Comparison of ENCODE assay signal across 9 cellular contexts in the genomic region with DNA sequence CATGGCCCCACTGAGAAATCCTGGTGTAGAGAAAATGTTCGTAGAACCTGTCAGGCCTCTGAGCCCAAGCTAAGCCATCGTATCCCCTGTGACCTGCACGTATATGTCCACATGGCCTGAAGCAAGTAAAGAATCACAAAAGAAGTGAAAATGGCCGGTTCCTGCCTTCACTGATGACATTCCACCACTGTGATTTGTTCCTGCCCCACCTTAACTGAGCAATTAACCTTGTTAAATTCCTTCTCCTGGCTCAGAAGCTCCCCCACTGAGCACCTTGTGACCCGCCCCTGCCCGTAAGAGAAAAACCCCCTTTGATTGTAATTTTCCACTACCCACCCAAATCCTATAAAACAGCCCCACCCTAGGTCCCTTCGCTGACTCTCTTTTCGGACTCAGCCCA. TPM values are rescaled to one million over a fixed set of nuclear protein-coding genes. Genes with fewer than 3 reads are reported as not detected.
DNase-seq lines count a peak whose midpoint lies in the region; ATAC-seq, FAIRE-seq and TF ChIP-seq lines count a peak whose summit lies in the region.
"Not testable (repeated sequence)": the region's sequence is repeated elsewhere in the genome, so short reads cannot be mapped to it uniquely, and the experiment has no call there.
"Had no signal": no experiment of that assay in that cellular context is flagged by ENCODE, and none has a peak within 500 bp of the region (broad histone marks: within the 10 kb centered on the region; RNA-seq: fewer than 3 reads in every experiment).

No MANE protein-coding gene starts in this region.

- H3K9me3 Mint-ChIP-seq in neural crest cell, type B pancreatic cell: not testable (repeated sequence)

- 31% methylated on average over 8 of the region's 8 CpGs for WGBS in hepatocyte (ENCODE audit: low lambda C conversion rate, missing lambda C conversion rate)

- ATAC-seq in RWPE2 (ENCODE audit: low read depth): not testable (repeated sequence)

- peak overlapping the region; percentile 48 for H3K27ac Mint-ChIP-seq in neural crest cell (ENCODE audit: unreplicated experiment)
- H3K27ac Mint-ChIP-seq in type B pancreatic cell: peak overlapping the region; percentile 98

- intact Hi-C loops in colonic mucosa (cut with DNase I): not testable (repeated sequence)

- not testable (repeated sequence) for H3K36me3 Mint-ChIP-seq in neural crest cell (ENCODE audit: low read depth); type B pancreatic cell

- H3K36me3 ChIP-seq in ES-I3 (ENCODE audit: insufficient read depth, low read length); HUES48 (ENCODE audit: control insufficient read depth, insufficient read depth, low read length); colonic mucosa; hepatocyte (replicated peaks; ENCODE audit: insufficient read depth, low read depth): not testable (repeated sequence)
- peaks cover 14% of the 10 kb centered on the region for H3K36me3 ChIP-seq in RWPE2 (ENCODE audit: low read depth)
- H3K36me3 ChIP-seq in keratinocyte (ENCODE audit: control insufficient read depth in 2 of 2, extremely low read depth in 1 of 2, insufficient read depth in 2 of 2, low read length in 2 of 2): peaks cover 7 to 11% of the 10 kb centered on the region in 2 experiments

- peaks cover 49% of the 10 kb centered on the region for H3K4me1 Mint-ChIP-seq in neural crest cell
- H3K4me1 Mint-ChIP-seq in type B pancreatic cell (ENCODE audit: unreplicated experiment): peaks cover 39% of the 10 kb centered on the region

- not testable (repeated sequence) for H3K27me3 ChIP-seq in HUES48 (ENCODE audit: control insufficient read depth, insufficient read depth, low read length); RWPE2 (ENCODE audit: insufficient read depth, poor library complexity, severe bottlenecking); colonic mucosa; hepatocyte; keratinocyte (ENCODE audit: control insufficient read depth, extremely low read depth, insufficient read depth, low read length)

- H3K4me3 Mint-ChIP-seq in neural crest cell: not testable (repeated sequence)
- peak overlapping the region; percentile 74 for H3K4me3 Mint-ChIP-seq in type B pancreatic cell

- not testable (repeated sequence) for DNase-seq in RWPE2 (ENCODE audit: low spot score); hepatocyte (ENCODE audit: low spot score); keratinocyte (ENCODE audit: low read depth, low spot score); neural crest cell (ENCODE audit: low read depth, low spot score); type B pancreatic cell (ENCODE audit: extremely low spot score, unreplicated experiment)
- DNase-seq in colonic mucosa: peak; percentile 40

- H2AFZ ChIP-seq in hepatocyte; keratinocyte (ENCODE audit: control insufficient read depth, low read length): not testable (repeated sequence)

- H3K79me2 ChIP-seq in hepatocyte (peaks cover 100% of the 10 kb centered on the region), keratinocyte (ENCODE audit: control insufficient read depth, insufficient read depth, low read length) (peaks cover 97% of the 10 kb centered on the region)

- H3K9me2 ChIP-seq in hepatocyte (replicated peaks; ENCODE audit: insufficient read depth): not testable (repeated sequence)

- peak overlapping the region; percentile 40 for H3K9ac ChIP-seq in ES-I3 (ENCODE audit: low read depth, low read length)
- H3K9ac ChIP-seq in HUES48 (ENCODE audit: low read depth, low read length): peak overlapping the region; percentile 78
- not testable (repeated sequence) for H3K9ac ChIP-seq in colonic mucosa (ENCODE audit: low read depth in 2 of 2, low read length in 2 of 2); keratinocyte (ENCODE audit: control insufficient read depth, extremely low read depth, insufficient read depth, low read length)

- not testable (repeated sequence) for H3K9me1 ChIP-seq in keratinocyte (ENCODE audit: control insufficient read depth, extremely low read depth, insufficient read depth, low read length)

- H3K4me3 ChIP-seq in HUES48 (ENCODE audit: low read depth, low read length): peak overlapping the region; percentile 41
- not testable (repeated sequence) for H3K4me3 ChIP-seq in RWPE2 (ENCODE audit: severe bottlenecking); colonic mucosa; hepatocyte; keratinocyte (ENCODE audit: control insufficient read depth in 2 of 3, extremely low read depth in 1 of 3, insufficient read depth in 2 of 3, low read depth in 1 of 3, low read length in 3 of 3)

- not testable (repeated sequence) for TF ChIP-seq CTCF in RWPE2 (IDR thresholded peaks at IDR 0.05; ENCODE audit: poor library complexity, severe bottlenecking); colonic mucosa (IDR thresholded peaks at IDR 0.05); hepatocyte (IDR thresholded peaks at IDR 0.05; ENCODE audit: poor library complexity); keratinocyte (optimal IDR thresholded peaks at IDR 0.05 in 1 of 3, IDR thresholded peaks at IDR 0.05 in 1 of 3, conservative IDR thresholded peaks at IDR 0.05 in 1 of 3; ENCODE audit: extremely low read depth in 1 of 3, insufficient read depth in 2 of 3, low read length in 3 of 3); neural crest cell (conservative IDR thresholded peaks at IDR 0.05); type B pancreatic cell (conservative IDR thresholded peaks at IDR 0.05)

- peaks cover 78% of the 10 kb centered on the region for H3K4me1 ChIP-seq in ES-I3 (ENCODE audit: insufficient read depth, low read length)
- peaks cover 73% of the 10 kb centered on the region for H3K4me1 ChIP-seq in HUES48 (ENCODE audit: control insufficient read depth, insufficient read depth, low read length)
- H3K4me1 ChIP-seq in RWPE2 (ENCODE audit: insufficient read depth, poor library complexity, severe bottlenecking): peaks cover 54% of the 10 kb centered on the region
- H3K4me1 ChIP-seq in colonic mucosa: not testable (repeated sequence)
- H3K4me1 ChIP-seq in hepatocyte (ENCODE audit: insufficient read depth): peaks cover 31% of the 10 kb centered on the region
- H3K4me1 ChIP-seq in keratinocyte (ENCODE audit: control insufficient read depth, extremely low read depth, insufficient read depth, low read length): peaks cover 29% of the 10 kb centered on the region

- H3K9me3 ChIP-seq in ES-I3 (ENCODE audit: control insufficient read depth, insufficient read depth, low read length); HUES48 (ENCODE audit: control insufficient read depth, insufficient read depth, low read length); RWPE2 (ENCODE audit: severe bottlenecking); colonic mucosa; hepatocyte (ENCODE audit: low read depth); keratinocyte (ENCODE audit: control insufficient read depth, low read depth, low read length): not testable (repeated sequence)

- not testable (repeated sequence) for H3K27me3 Mint-ChIP-seq in neural crest cell (ENCODE audit: low read depth); type B pancreatic cell

- H3K27ac ChIP-seq in HUES48 (ENCODE audit: low read depth, low read length) (peak overlapping the region; percentile 96), RWPE2 (ENCODE audit: poor library complexity, severe bottlenecking) (peak overlapping the region; percentile 55), colonic mucosa (peak overlapping the region; percentile 1), hepatocyte (peak overlapping the region; percentile 88), keratinocyte (ENCODE audit: control insufficient read depth, insufficient read depth, low read length) (peak overlapping the region; percentile 7)

- peak overlapping the region; percentile 60 for H3K4me2 ChIP-seq in hepatocyte
- H3K4me2 ChIP-seq in keratinocyte (ENCODE audit: control insufficient read depth, extremely low read depth, insufficient read depth, low read depth, low read length): not testable (repeated sequence)

- dilution Hi-C loops in keratinocyte (cut with MboI; ENCODE audit: extremely low pct_ligation_motif_present, low sequenced_read_pairs): not testable (repeated sequence)

- FAIRE-seq in keratinocyte (lab: Jason Lieb, UNC): not testable (repeated sequence)

- peaks cover 99% of the 10 kb centered on the region for H4K20me1 ChIP-seq in hepatocyte (ENCODE audit: insufficient read depth, poor library complexity, severe bottlenecking)
- H4K20me1 ChIP-seq in keratinocyte (ENCODE audit: control insufficient read depth, extremely low read depth, insufficient read depth, low read length): peaks cover 28% of the 10 kb centered on the region

RNA-seq across cellular contexts. Expression of a gene that starts 38.6 kb away (rescaled TPM):
- total RNA-seq in colonic mucosa: 10 to 100 TPM; 48.7 to 61.2 TPM
- total RNA-seq in hepatocyte: 81.5 and 88.9 TPM in 2 replicates
- polyA plus RNA-seq in hepatocyte: 91.8 and 119 TPM in 2 replicates
- 8.2 to 21.2 TPM (median 13.7 TPM) in 3 replicates for polyA plus RNA-seq in keratinocyte
- 220 TPM for polyA plus RNA-seq in keratinocyte (2011; ENCODE audit: low read depth)
- polyA plus RNA-seq in keratinocyte (2011; cell fraction: cytosol; rRNA removed): 14.8 and 22.0 TPM in 2 replicates
- polyA plus RNA-seq in keratinocyte (2011; cell fraction: nucleus; rRNA removed): 51.5 and 53.8 TPM in 2 replicates
- 49.7 and 116 TPM in 2 replicates for polyA plus RNA-seq in keratinocyte (2012; ENCODE audit: low replicate concordance)
- polyA minus RNA-seq in keratinocyte: 11.0 to 80.3 TPM (median 54.5 TPM) in 3 replicates
- polyA minus RNA-seq in keratinocyte (2011; cell fraction: cytosol; rRNA and poly(A)+ RNA removed): 11.5 TPM
- polyA minus RNA-seq in keratinocyte (2011; cell fraction: nucleus; rRNA and poly(A)+ RNA removed): 37.9 and 101 TPM in 2 replicates
- 141 and 144 TPM in 2 replicates for total RNA-seq in neural crest cell
- 101 and 140 TPM in 2 replicates for total RNA-seq in type B pancreatic cell (ENCODE audit: low replicate concordance)
- polyA plus RNA-seq: CD8-positive, alpha-beta memory T cell had no signal

Comparison
In these comparisons a context has a peak if more than half of its experiments do, and no peak if none do; other contexts are left out.
1. H3K27ac ChIP-seq: peak in every context shown above with its lines; median percentile 96 in HUES48; 88 in hepatocyte; 55 in RWPE2; 7 in keratinocyte; 1 in colonic mucosa.